8 cellular contexts compared by ENCODE assay signal in the genomic region with DNA sequence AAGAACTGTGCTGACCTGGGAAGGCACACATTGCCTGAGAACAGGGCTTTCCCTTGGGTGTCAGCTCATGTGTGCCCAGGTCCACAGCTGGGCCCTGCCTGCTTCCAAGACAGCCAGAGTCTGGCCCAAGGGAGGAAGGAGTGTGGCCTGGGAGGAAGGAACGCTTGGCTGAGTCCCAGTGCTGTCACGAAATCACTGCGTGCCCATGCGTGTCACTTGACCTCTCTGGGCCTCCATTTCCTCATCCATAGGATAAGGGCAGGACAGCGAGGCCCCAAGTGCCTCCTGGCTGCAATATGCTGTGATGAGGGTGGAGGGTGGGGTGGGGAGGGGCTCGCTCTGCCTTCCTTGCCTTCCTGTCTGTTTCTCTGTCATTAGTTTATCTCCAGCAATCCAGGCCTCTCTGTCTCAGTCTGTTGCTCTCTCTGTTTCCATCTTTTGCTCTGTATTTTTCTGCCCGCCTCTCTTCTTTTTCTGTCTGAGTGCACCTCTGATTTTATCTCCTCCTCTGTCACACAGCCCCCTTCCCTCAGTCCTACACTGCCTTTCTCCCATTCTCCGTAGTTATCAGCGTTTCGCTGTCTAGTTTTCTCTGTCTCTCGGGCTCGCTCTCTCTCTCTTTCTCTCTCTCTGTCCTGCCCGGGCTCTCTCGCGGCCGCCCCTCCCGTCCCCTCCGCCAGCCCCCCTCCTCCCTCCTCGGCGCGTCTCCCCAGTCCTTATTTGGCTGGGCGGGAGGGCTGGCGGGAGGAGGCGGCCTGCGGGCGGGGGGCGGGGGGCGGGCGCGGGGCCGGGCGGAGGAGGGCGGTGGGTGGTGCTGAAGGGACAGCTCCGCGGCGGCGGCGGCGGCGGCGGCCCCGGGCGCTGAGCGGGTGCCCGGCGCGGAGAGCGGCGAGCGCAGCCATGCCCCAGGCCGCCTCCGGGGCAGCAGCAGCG. TPM values are rescaled to one million over a fixed set of nuclear protein-coding genes. Genes with fewer than 3 reads are reported as not detected.
DNase-seq lines count a peak whose midpoint lies in the region; ATAC-seq and TF ChIP-seq lines count a peak whose summit lies in the region.

KCNK3 (plus strand) TSS at position 842 of the 933 bp plus-strand sequence. CDS start 154 bp downstream, outside the sequence.

- POLR2A ChIA-PET in activated CD8-positive, alpha-beta T cell treated with anti-CD3 and anti-CD28 coated beads, Interleukin-2, amount 10 ng/mL, durations not matched to agents 7 days and 5 days (lab: Charles Lee), result no interaction called here

- H3K27me3 Mint-ChIP-seq in Calu3 (ENCODE audit: unreplicated experiment) (peaks cover 84% of the 10 kb centered on the region), endodermal cell (ENCODE audit: insufficient read depth) (peaks cover 90% of the 10 kb centered on the region)
- H3K27me3 Mint-ChIP-seq in activated CD8-positive, alpha-beta T cell treated with anti-CD3 and anti-CD28 coated beads, Interleukin-2, amount 10 ng/mL, durations not matched to agents 7 days and 5 days (ENCODE audit: low read depth), result peaks cover 49% of the 10 kb centered on the region
- peaks cover 65 to 75% of the 10 kb centered on the region in 2 donors for H3K27me3 Mint-ChIP-seq in stimulated activated naive B cell treated with anti-CD40 and anti-IgM and Interleukin-4, amounts not matched to agents 10 μg/mL and 1 μg/mL and 100 μg/mL, for 72 hours

- H3K9ac ChIP-seq in endodermal cell (ENCODE audit: extremely low read depth, low read length, poor library complexity, severe bottlenecking), result no peak within 1 kb of the TSS

- intact Hi-C loops in Calu3 (cut with micrococcal nuclease; ENCODE audit: unreplicated experiment) (no loop called here), mucosa of descending colon (cut with DNase I, micrococcal nuclease) (no loop called here)

- BruUV-seq in Calu3 (replicated peaks; lab: Mats Ljungman, UMichigan), result no TSS peak

- peaks cover 71% of the 10 kb centered on the region for H3K27me3 ChIP-seq in endodermal cell (ENCODE audit: control insufficient read depth, insufficient read depth, low read length, poor library complexity, severe bottlenecking)

- ATAC-seq in activated CD8-positive, alpha-beta T cell treated with anti-CD3 and anti-CD28 coated beads, Interleukin-2, amount 10 ng/mL, durations not matched to agents 7 days and 5 days, result peak; percentile 92
- ATAC-seq in mucosa of descending colon, result peak; percentile 85
- ATAC-seq in stimulated activated naive B cell treated with anti-CD40 and anti-IgM and Interleukin-4, amounts not matched to agents 10 μg/mL and 1 μg/mL and 100 μg/mL, for 72 hours (replicated peaks), result peak; percentile 70 to 75
- ATAC-seq in HG02763 (IDR thresholded peaks at IDR 0.05; ENCODE audit: unreplicated experiment), result no peak

- H3K4me1 Mint-ChIP-seq in Calu3 (ENCODE audit: low read depth, unreplicated experiment), result peaks cover 8% of the 10 kb centered on the region
- H3K4me1 Mint-ChIP-seq in activated CD8-positive, alpha-beta T cell treated with anti-CD3 and anti-CD28 coated beads, Interleukin-2, amount 10 ng/mL, durations not matched to agents 7 days and 5 days (ENCODE audit: low read depth), result no peaks in the 10 kb centered on the region
- H3K4me1 Mint-ChIP-seq in endodermal cell, result peaks cover 25% of the 10 kb centered on the region
- peaks cover 7 to 13% of the 10 kb centered on the region in 2 donors for H3K4me1 Mint-ChIP-seq in stimulated activated naive B cell treated with anti-CD40 and anti-IgM and Interleukin-4, amounts not matched to agents 10 μg/mL and 1 μg/mL and 100 μg/mL, for 72 hours

- H3K36me3 Mint-ChIP-seq in Calu3 (ENCODE audit: insufficient read depth, unreplicated experiment) (no peaks in the 10 kb centered on the region), endodermal cell (ENCODE audit: low read depth) (no peaks in the 10 kb centered on the region)
- H3K36me3 Mint-ChIP-seq in activated CD8-positive, alpha-beta T cell treated with anti-CD3 and anti-CD28 coated beads, Interleukin-2, amount 10 ng/mL, durations not matched to agents 7 days and 5 days (ENCODE audit: low read depth), result no peaks in the 10 kb centered on the region
- H3K36me3 Mint-ChIP-seq in stimulated activated naive B cell treated with anti-CD40 and anti-IgM and Interleukin-4, amounts not matched to agents 10 μg/mL and 1 μg/mL and 100 μg/mL, for 72 hours, result no peaks in the 10 kb centered on the region

- H3K4me1 ChIP-seq in endodermal cell (ENCODE audit: control insufficient read depth, insufficient read depth, low read length) (peaks cover 17% of the 10 kb centered on the region), mucosa of descending colon (ENCODE audit: low read depth) (peaks cover 4% of the 10 kb centered on the region)

- DNase-seq in Calu3, result peak; percentile 68
- DNase-seq in NCI-H1930 (lab: John Stamatoyannopoulos, UW), result peak; percentile 19 to 33
- peak; percentile 53 for DNase-seq in activated CD8-positive, alpha-beta T cell treated with anti-CD3 and anti-CD28 coated beads, Interleukin-2, amount 10 ng/mL, durations not matched to agents 7 days and 5 days
- DNase-seq in endodermal cell, result peak; percentile 91
- peak in 2 of 3 donors; percentile 52 to 58 for DNase-seq in mucosa of descending colon
- DNase-seq in stimulated activated naive B cell treated with anti-CD40 and anti-IgM and Interleukin-4, amounts not matched to agents 10 μg/mL and 1 μg/mL and 100 μg/mL, for 72 hours, result no peak
- no peak for DNase-seq in NAMALWA (ENCODE audit: low spot score)

- H3K36me3 ChIP-seq in endodermal cell (ENCODE audit: control insufficient read depth, insufficient read depth, low read length), result no peaks in the 10 kb centered on the region
- H3K36me3 ChIP-seq in mucosa of descending colon (ENCODE audit: low read depth), result no peaks in the 10 kb centered on the region

- H3K9me3 Mint-ChIP-seq in Calu3 (ENCODE audit: low read depth, unreplicated experiment) (no peaks in the 10 kb centered on the region), endodermal cell (no peaks in the 10 kb centered on the region)
- H3K9me3 Mint-ChIP-seq in activated CD8-positive, alpha-beta T cell treated with anti-CD3 and anti-CD28 coated beads, Interleukin-2, amount 10 ng/mL, durations not matched to agents 7 days and 5 days (ENCODE audit: insufficient read depth), result no peaks in the 10 kb centered on the region
- no peaks in the 10 kb centered on the region for H3K9me3 Mint-ChIP-seq in stimulated activated naive B cell treated with anti-CD40 and anti-IgM and Interleukin-4, amounts not matched to agents 10 μg/mL and 1 μg/mL and 100 μg/mL, for 72 hours

- no peak within 1 kb of the TSS for H3K27ac ChIP-seq in endodermal cell (ENCODE audit: low read depth, low read length)

- no peak for TF ChIP-seq CTCF in Calu3 (IDR thresholded peaks at IDR 0.05; ENCODE audit: unreplicated experiment)
- TF ChIP-seq CTCF in endodermal cell (conservative IDR thresholded peaks at IDR 0.05), result no peak
- TF ChIP-seq CTCF in mucosa of descending colon (IDR thresholded peaks at IDR 0.05), result no peak

- 12 to 13% methylated on average over 12 to 48 of the region's 53 CpGs for WGBS in endodermal cell (ENCODE audit: insufficient coverage in 1 of 2, insufficient read length in 1 of 2), 2 experiments

- peak within 1 kb of the TSS; percentile 33 for H3K4me3 ChIP-seq in endodermal cell (ENCODE audit: low read length)
- no peak within 1 kb of the TSS for H3K4me3 ChIP-seq in mucosa of descending colon

- H3K27ac Mint-ChIP-seq in Calu3 (ENCODE audit: unreplicated experiment) (no peak within 1 kb of the TSS), endodermal cell (no peak within 1 kb of the TSS)
- no peak within 1 kb of the TSS for H3K27ac Mint-ChIP-seq in activated CD8-positive, alpha-beta T cell treated with anti-CD3 and anti-CD28 coated beads, Interleukin-2, amount 10 ng/mL, durations not matched to agents 7 days and 5 days
- H3K27ac Mint-ChIP-seq in stimulated activated naive B cell treated with anti-CD40 and anti-IgM and Interleukin-4, amounts not matched to agents 10 μg/mL and 1 μg/mL and 100 μg/mL, for 72 hours, result no peak within 1 kb of the TSS

- no peaks in the 10 kb centered on the region for H3K9me3 ChIP-seq in endodermal cell (ENCODE audit: control insufficient read depth, low read length)
- no peaks in the 10 kb centered on the region for H3K9me3 ChIP-seq in mucosa of descending colon

- H3K4me3 Mint-ChIP-seq in Calu3 (ENCODE audit: low read depth, unreplicated experiment), result no peak within 1 kb of the TSS
- H3K4me3 Mint-ChIP-seq in activated CD8-positive, alpha-beta T cell treated with anti-CD3 and anti-CD28 coated beads, Interleukin-2, amount 10 ng/mL, durations not matched to agents 7 days and 5 days, result no peak within 1 kb of the TSS
- H3K4me3 Mint-ChIP-seq in endodermal cell, result peak within 1 kb of the TSS; percentile 35
- peak within 1 kb of the TSS in 1 of 2 donors; percentile 4 for H3K4me3 Mint-ChIP-seq in stimulated activated naive B cell treated with anti-CD40 and anti-IgM and Interleukin-4, amounts not matched to agents 10 μg/mL and 1 μg/mL and 100 μg/mL, for 72 hours

- CTCF ChIA-PET in Calu3 (lab: Charles Lee), result interaction anchor here (0.6 to 0.8 kb wide), 2 partner anchors 14 to 53 kb away, joined by 3 to 5 read pairs; no protein-coding TSS in a partner anchor
- CTCF ChIA-PET in activated CD8-positive, alpha-beta T cell treated with anti-CD3 and anti-CD28 coated beads, Interleukin-2, amount 10 ng/mL, durations not matched to agents 7 days and 5 days (lab: Charles Lee), result no interaction called here

RNA-seq across cellular contexts. Expression of gene KCNK3, which starts in this region (rescaled TPM):
- total RNA-seq in Calu3 (2022) (not detected in 2 replicates), endodermal cell (not detected), mucosa of descending colon (10 to 100 TPM in 1 of 3 donors, under 1 TPM in 2; 0.64 to 11.0 (median 0.92) TPM)
- not detected for total RNA-seq in activated CD8-positive, alpha-beta T cell treated with anti-CD3 and anti-CD28 coated beads, Interleukin-2, amount 10 ng/mL, durations not matched to agents 7 days and 5 days
- 1.9 TPM for polyA plus RNA-seq in endodermal cell (2013, experiment 1 of 2)
- 1.7 TPM for polyA plus RNA-seq in endodermal cell (2013, experiment 2 of 2)

Comparison
In these comparisons a context has a peak if more than half of its experiments do, and no peak if none do; other contexts are left out.
1. Peak in DNase-seq in Calu3; RNA of the gene not detected or under 1 TPM.
2. Peak in DNase-seq and ATAC-seq in activated CD8-positive, alpha-beta T cell treated with anti-CD3 and anti-CD28 coated beads, Interleukin-2, amount 10 ng/mL, durations not matched to agents 7 days and 5 days; RNA of the gene not detected or under 1 TPM.
3. DNase-seq: peak in NCI-H1930 (2 of 2), endodermal cell (single experiment) and mucosa of descending colon (2 of 3); none in stimulated activated naive B cell treated with anti-CD40 and anti-IgM and Interleukin-4, amounts not matched to agents 10 μg/mL and 1 μg/mL and 100 μg/mL, for 72 hours (single experiment) and NAMALWA (single experiment).